In genomic region chr19:31231181-31231580, GRCh38 we compare ENCODE assay signal across 22 cellular contexts.
DNase-seq lines count a peak whose midpoint lies in the region; TF ChIP-seq lines count a peak whose summit lies in the region.
"Had no signal": no experiment of that assay in that cellular context is flagged by ENCODE, and none has a peak within 500 bp of the region (broad histone marks: within the 10 kb centered on the region; RNA-seq: fewer than 3 reads in every experiment).

No MANE protein-coding gene starts in this region.

- no peak overlapping the region for H2BK120ac ChIP-seq in mesenchymal stem cell (ENCODE audit: low read depth, low read length)

- H3K27me3 ChIP-seq in GM23248 (replicated peaks; ENCODE audit: insufficient read depth) (no peaks in the 10 kb centered on the region), mesenchymal stem cell (ENCODE audit: control insufficient read depth in 1 of 2, insufficient read depth in 1 of 2, low read length in 2 of 2) (no peaks in the 10 kb centered on the region)
- H3K27me3 ChIP-seq: BLaER1, SJSA1 had no signal

- H3K14ac ChIP-seq in mesenchymal stem cell (ENCODE audit: low read length in 2 of 2) = no peak overlapping the region

- H3K18ac ChIP-seq in mesenchymal stem cell (ENCODE audit: low read depth in 1 of 2, low read length in 2 of 2) = no peak overlapping the region

- H3K27ac ChIP-seq in GM23248 (peak overlapping the region; percentile 83), SK-N-MC (peak overlapping the region; percentile 22; the same call in 1 of the 2 replicates), mesenchymal stem cell (ENCODE audit: low read length, poor library complexity, severe bottlenecking) (no peak overlapping the region)
- H3K27ac ChIP-seq: BLaER1, PC-9, SJSA1 had no signal

- H3K4me3 ChIP-seq in AG10803 (ENCODE audit: low read length) (no peak overlapping the region), GM23248 (no peak overlapping the region), SK-N-MC (no peak overlapping the region), mesenchymal stem cell (ENCODE audit: insufficient read depth in 1 of 2, low read depth in 1 of 2, low read length in 2 of 2) (no peak overlapping the region)
- H3K4me3 ChIP-seq: BLaER1, PC-9, SJSA1 had no signal

- no peak for TF ChIP-seq CTCF in AG10803 (conservative IDR thresholded peaks at IDR 0.05; ENCODE audit: low read length)

- H3K9me2 ChIP-seq in GM23248 (ENCODE audit: insufficient read depth) = no peaks in the 10 kb centered on the region

- no peaks in the 10 kb centered on the region for H3K79me2 ChIP-seq in GM23248 (ENCODE audit: insufficient read depth)

- H3K9ac ChIP-seq in GM23248 (no peak overlapping the region), SK-N-MC (ENCODE audit: insufficient read length) (no peak overlapping the region), mesenchymal stem cell (ENCODE audit: low read length) (no peak overlapping the region)
- H3K9ac ChIP-seq: BLaER1 had no signal

- H4K8ac ChIP-seq in mesenchymal stem cell (ENCODE audit: low read length) = no peak overlapping the region

- DNase-seq in AG10803 (ENCODE audit: low read depth) (peak; percentile 33), GM23248 (peak; percentile 35), SK-N-MC (ENCODE audit: low read depth, low spot score) (no peak), mesenchymal stem cell (no peak), mesenteric fat pad (ENCODE audit: low spot score) (no peak), posterior vena cava (ENCODE audit: low spot score) (no peak)
- DNase-seq in stimulated activated CD4-positive, alpha-beta T cell treated with anti-CD3 and anti-CD28 coated beads, Interleukin-4, amount 100 ng/mL, for 4 hours = no peak
- DNase-seq: CD4-positive, CD25-positive, alpha-beta regulatory T cell; COR-L47; EL; GF-D8; KBM-7; MM.1S; NCI-H2029; NCI-H446 treated with DMSO at 0.1 percent for 48 hours; NCI-H526 treated with DMSO at 0.1 percent for 48 hours; PC-9; Right ventricle myocardium superior; RPMI8226; SW 1271 had no signal

- peaks cover 26% of the 10 kb centered on the region for H3K4me1 ChIP-seq in GM23248 (ENCODE audit: insufficient read depth)
- H3K4me1 ChIP-seq in mesenchymal stem cell (ENCODE audit: control insufficient read depth, insufficient read depth, low read depth, low read length) = peaks cover 6% of the 10 kb centered on the region
- H3K4me1 ChIP-seq: BLaER1 had no signal

- 48 to 53% methylated on average over 6 of the region's 6 CpGs for WGBS in GM23248 (ENCODE audit: low coverage in 1 of 2, low lambda C conversion rate in 2 of 2, missing lambda C conversion rate in 2 of 2), 2 experiments
- WGBS in mesenchymal stem cell = 100% methylated on average over 3 of the region's 6 CpGs

- H3F3A ChIP-seq in GM23248 (ENCODE audit: insufficient read depth) = peaks cover 40% of the 10 kb centered on the region

- intact Hi-C loops in posterior vena cava (cut with DNase I) = no loop called here

- no peak overlapping the region for H3K4ac ChIP-seq in mesenchymal stem cell (ENCODE audit: low read depth in 1 of 2, low read length in 2 of 2)

- in situ Hi-C loops in GM23248 (cut with MboI) = no loop called here

- H2AFZ ChIP-seq in GM23248 (peak overlapping the region; percentile 1; the same call in 1 of the 2 replicates), mesenchymal stem cell (ENCODE audit: low read depth, low read length) (no peak overlapping the region)
- H2AFZ ChIP-seq: PC-9 had no signal

- no peak overlapping the region for H3K23ac ChIP-seq in mesenchymal stem cell (ENCODE audit: low read length in 2 of 2)

- H3K9me3 ChIP-seq in GM23248 (ENCODE audit: low read depth) (no peaks in the 10 kb centered on the region), SK-N-MC (ENCODE audit: low read depth, low read length) (no peaks in the 10 kb centered on the region), mesenchymal stem cell (ENCODE audit: control insufficient read depth, low read length) (no peaks in the 10 kb centered on the region)
- H3K9me3 ChIP-seq: BLaER1, SJSA1 had no signal

- peak overlapping the region; percentile 54 for H2BK15ac ChIP-seq in mesenchymal stem cell (ENCODE audit: low read depth, poor library complexity, severe bottlenecking)

- H4K91ac ChIP-seq in mesenchymal stem cell (ENCODE audit: low read length) = no peak overlapping the region

- no peaks in the 10 kb centered on the region for H3K79me1 ChIP-seq in mesenchymal stem cell (replicated peaks; ENCODE audit: low read length, poor library complexity, severe bottlenecking)

- H3K4me2 ChIP-seq in GM23248 (ENCODE audit: unreplicated experiment) = no peak overlapping the region
- H3K4me2 ChIP-seq in mesenchymal stem cell (ENCODE audit: low read length, poor library complexity, severe bottlenecking) = no peak overlapping the region
- H3K4me2 ChIP-seq: BLaER1, PC-9 had no signal

- H4K20me1 ChIP-seq in GM23248 (ENCODE audit: insufficient read depth) = no peaks in the 10 kb centered on the region
- H4K20me1 ChIP-seq: BLaER1 had no signal

- no peak overlapping the region for H2BK5ac ChIP-seq in mesenchymal stem cell (ENCODE audit: low read depth, low read length, poor library complexity, severe bottlenecking)

- H2BK12ac ChIP-seq in mesenchymal stem cell (ENCODE audit: low read length in 2 of 2) = peak overlapping the region; percentile 63

- H3K36me3 ChIP-seq in GM23248 (ENCODE audit: low read depth) = no peaks in the 10 kb centered on the region
- H3K36me3 ChIP-seq in SK-N-MC (ENCODE audit: insufficient read depth, low read length) = no peaks in the 10 kb centered on the region
- no peaks in the 10 kb centered on the region for H3K36me3 ChIP-seq in mesenchymal stem cell (ENCODE audit: control insufficient read depth in 1 of 2, insufficient read depth in 2 of 2, low read depth in 1 of 2, low read length in 2 of 2)
- H3K36me3 ChIP-seq: BLaER1, SJSA1 had no signal

- H2AK5ac ChIP-seq in mesenchymal stem cell (ENCODE audit: low read length, severe bottlenecking) = peak overlapping the region; percentile 61

Comparison
In these comparisons a context has a peak if more than half of its experiments do, and no peak if none do; other contexts are left out.
1. DNase-seq: peak in AG10803 (single experiment) and GM23248 (single experiment); none in SK-N-MC (single experiment), mesenchymal stem cell (single experiment), mesenteric fat pad (single experiment), posterior vena cava (single experiment) and stimulated activated CD4-positive, alpha-beta T cell treated with anti-CD3 and anti-CD28 coated beads, Interleukin-4, amount 100 ng/mL, for 4 hours (0 of 2).